In genomic region chr1:9258629-9259028, GRCh38 we compare ENCODE assay signal across 21 cellular contexts.
"Had no signal": no experiment of that assay in that cellular context is flagged by ENCODE, and none has a peak within 500 bp of the region (broad histone marks: within the 10 kb centered on the region; RNA-seq: fewer than 3 reads in every experiment).

No MANE protein-coding gene starts in this region.

- H3K4me1 ChIP-seq: pancreas, transverse colon, uterus had no signal

- H3K27me3 Mint-ChIP-seq: activated CD4-positive, alpha-beta memory T cell treated with anti-CD3 and anti-CD28 coated beads for 36 hours; activated naive CD8-positive, alpha-beta T cell treated with anti-CD3 and anti-CD28 coated beads, Interleukin-2, amount 50 U/mL, for 24 hours; activated T-helper 17 cell treated with anti-CD3 and anti-CD28 coated beads, Interleukin-2, amount 50 U/mL, for 72 hours; memory B cell; naive thymus-derived CD8-positive, alpha-beta T cell; T-helper 17 cell had no signal

- H3K27ac Mint-ChIP-seq: activated CD4-positive, alpha-beta memory T cell treated with anti-CD3 and anti-CD28 coated beads for 36 hours; activated naive CD8-positive, alpha-beta T cell treated with anti-CD3 and anti-CD28 coated beads, Interleukin-2, amount 50 U/mL, for 24 hours; memory B cell; T-helper 17 cell had no signal

- H3K27ac ChIP-seq: brain microvascular endothelial cell, coronary artery, esophagus muscularis mucosa, pancreas, sigmoid colon, spleen, transverse colon, uterus, WERI-Rb-1 had no signal

- H3K4me3 ChIP-seq: coronary artery, esophagus muscularis mucosa, pancreas, sigmoid colon, spleen, transverse colon, uterus had no signal

- H3K27me3 ChIP-seq: brain microvascular endothelial cell, esophagus muscularis mucosa, pancreas, sigmoid colon, spleen, transverse colon, uterus had no signal

- H3K9me3 ChIP-seq: esophagus muscularis mucosa, pancreas, sigmoid colon, spleen, transverse colon, uterus had no signal

- H3K9me3 Mint-ChIP-seq: activated T-helper 17 cell treated with anti-CD3 and anti-CD28 coated beads, Interleukin-2, amount 50 U/mL, for 72 hours; memory B cell; naive thymus-derived CD8-positive, alpha-beta T cell had no signal

- DNase-seq: activated CD4-positive, alpha-beta memory T cell treated with anti-CD3 and anti-CD28 coated beads for 36 hours; activated naive CD4-positive, alpha-beta T cell treated with Interleukin-2 at 50 U/mL for 16 hours; activated naive CD8-positive, alpha-beta T cell treated with anti-CD3 and anti-CD28 coated beads, Interleukin-2, amount 50 U/mL, for 24 hours; activated T-cell treated with anti-CD3 and anti-CD28 coated beads, Interleukin-2, amount 50 U/mL, for 1 hour; anterior cingulate cortex; brain microvascular endothelial cell; naive thymus-derived CD8-positive, alpha-beta T cell; pancreas; sigmoid colon; spleen; stimulated activated CD4-positive, alpha-beta T cell treated with anti-CD3 and anti-CD28 coated beads, Interleukin-4, amount 100 ng/mL, for 4 hours; stimulated activated naive CD4-positive, alpha-beta T cell; substantia nigra; T-helper 17 cell; transverse colon; uterus; WERI-Rb-1 had no signal

- H3K4me3 Mint-ChIP-seq: activated CD4-positive, alpha-beta memory T cell treated with anti-CD3 and anti-CD28 coated beads for 36 hours; activated naive CD8-positive, alpha-beta T cell treated with anti-CD3 and anti-CD28 coated beads, Interleukin-2, amount 50 U/mL, for 24 hours; activated T-helper 17 cell treated with anti-CD3 and anti-CD28 coated beads, Interleukin-2, amount 50 U/mL, for 72 hours; memory B cell; naive thymus-derived CD8-positive, alpha-beta T cell; T-helper 17 cell had no signal

- H3K36me3 ChIP-seq: brain microvascular endothelial cell, uterus, WERI-Rb-1 had no signal

- ATAC-seq: activated naive CD8-positive, alpha-beta T cell treated with anti-CD3 and anti-CD28 coated beads, Interleukin-2, amount 50 U/mL, for 24 hours; activated T-helper 17 cell treated with anti-CD3 and anti-CD28 coated beads, Interleukin-2, amount 50 U/mL, for 72 hours; naive thymus-derived CD8-positive, alpha-beta T cell; pancreas; T-helper 17 cell had no signal
